In genomic region chr2:68632026-68632425, GRCh38 we compare ENCODE assay signal across 17 cellular contexts. TPM values are rescaled to one million over a fixed set of nuclear protein-coding genes. Genes with fewer than 3 reads are reported as not detected.
"Had no signal": no experiment of that assay in that cellular context is flagged by ENCODE, and none has a peak within 500 bp of the region (broad histone marks: within the 10 kb centered on the region; RNA-seq: fewer than 3 reads in every experiment).

No MANE protein-coding gene starts in this region.

- ATAC-seq: activated CD4-positive, alpha-beta T cell treated with anti-CD3 and anti-CD28 coated beads for 36 hours; activated T-cell treated with anti-CD3 and anti-CD28 coated beads, Interleukin-2, amount 50 U/mL, for 4 hours; body of pancreas; gastroesophageal sphincter; natural killer cell; stimulated activated memory B cell treated with anti-CD40 and anti-IgM and Interleukin-4, amounts not matched to agents 10 μg/mL and 1 μg/mL and 100 μg/mL, for 72 hours had no signal

- H3K4me3 ChIP-seq: adrenal gland, body of pancreas, gastroesophageal sphincter, left ventricle myocardium inferior, thyroid gland, uterus had no signal

- DNase-seq: activated CD4-positive, alpha-beta memory T cell treated with anti-CD3 and anti-CD28 coated beads, Interleukin-2, amount 10 ng/mL, durations not matched to agents 7 days and 5 days; activated CD4-positive, alpha-beta T cell treated with anti-CD3 and anti-CD28 coated beads for 36 hours; activated effector memory CD4-positive, alpha-beta T cell treated with Interleukin-2 at 50 U/mL for 16 hours; activated T-cell treated with anti-CD3 and anti-CD28 coated beads, Interleukin-2, amount 50 U/mL, for 4 hours; adrenal gland; dermis blood vessel endothelial cell; erythroblast; left ventricle myocardium inferior; mesenchymal stem cell; natural killer cell; retina; uterus had no signal

RNA-seq across cellular contexts. Expression of gene PROKR1, which starts 11.4 kb away (rescaled TPM):
- total RNA-seq: activated CD4-positive, alpha-beta memory T cell treated with anti-CD3 and anti-CD28 coated beads, Interleukin-2, amount 10 ng/mL, durations not matched to agents 7 days and 5 days; activated CD4-positive, alpha-beta T cell treated with anti-CD3 and anti-CD28 coated beads for 36 hours; body of pancreas; dermis blood vessel endothelial cell; left ventricle myocardium inferior; natural killer cell; T-helper 1 cell treated with Interleukin-12 subunit alpha and Interleukin-12 subunit beta and Interleukin-4 antibody, amounts not matched to agents 30 ng/mL and 1 ng/mL, for 36 hours; thyroid gland had no signal
